13 cellular contexts compared by ENCODE assay signal in the genomic region with DNA sequence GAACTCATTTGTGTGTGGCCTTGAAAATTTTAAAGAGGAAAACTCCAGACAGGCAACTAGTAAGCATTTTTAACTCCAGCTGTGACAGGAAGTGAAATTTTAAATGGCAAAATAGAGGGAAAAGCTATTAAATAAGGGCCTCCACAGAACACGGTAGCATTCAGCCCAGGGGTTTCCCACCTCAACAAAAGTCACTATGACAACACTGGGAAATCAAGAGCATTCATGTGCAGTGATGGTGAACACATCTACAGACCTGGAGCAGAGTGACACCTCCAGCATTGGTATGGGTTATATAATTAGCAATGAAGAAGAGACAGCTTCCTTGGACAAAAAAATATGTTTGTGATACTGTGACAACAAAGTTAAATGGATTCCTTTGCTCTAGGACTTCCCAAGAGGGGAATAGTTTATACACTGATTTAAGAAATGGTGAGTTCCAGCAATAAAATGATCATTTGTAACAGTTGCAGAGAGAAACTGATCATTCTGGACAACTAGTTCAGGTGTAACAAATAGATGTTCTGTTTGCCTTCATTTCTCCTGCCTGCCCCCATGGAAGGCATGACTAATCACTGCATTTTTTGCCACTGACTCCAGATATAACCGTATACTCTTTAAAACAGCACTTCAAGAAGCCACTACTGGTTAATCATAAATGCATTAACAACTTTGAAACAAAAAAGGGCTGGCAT.
DNase-seq lines count a peak whose midpoint lies in the region; ATAC-seq and TF ChIP-seq lines count a peak whose summit lies in the region.
"Had no signal": no experiment of that assay in that cellular context is flagged by ENCODE, and none has a peak within 500 bp of the region (broad histone marks: within the 10 kb centered on the region; RNA-seq: fewer than 3 reads in every experiment).

No MANE protein-coding gene starts in this region.

- peak; percentile 38 for DNase-seq in brain microvascular endothelial cell
- peak; percentile 96 for DNase-seq in renal cortical epithelial cell (ENCODE audit: low read depth)
- DNase-seq in activated CD4-positive, CD25-positive, alpha-beta regulatory T cell treated with anti-CD3 and anti-CD28 coated beads, Interleukin-2, amount 50 U/mL, for 72 hours, result no peak
- no peak for DNase-seq in NCI-H510A treated with DMSO at 0.1 percent for 48 hours (lab: John Stamatoyannopoulos, UW)
- no peak for DNase-seq in RPMI8226
- DNase-seq: activated CD8-positive, alpha-beta T cell treated with anti-CD3 and anti-CD28 coated beads for 36 hours; NCI-H187; occipital lobe; stimulated activated CD4-positive, alpha-beta T cell treated with anti-CD3 and anti-CD28 coated beads, Interleukin-4, amount 100 ng/mL, for 24 hours had no signal

- in situ Hi-C loops in brain microvascular endothelial cell (cut with HindIII; ENCODE audit: low pct_ligation_motif_present, low sequenced_read_pairs), result no loop called here

- H3K27me3 ChIP-seq in brain microvascular endothelial cell (replicated peaks), result no peaks in the 10 kb centered on the region
- H3K27me3 ChIP-seq: cardiac muscle cell, thyroid gland had no signal

- TF ChIP-seq CTCF in brain microvascular endothelial cell (IDR thresholded peaks at IDR 0.05; ENCODE audit: low read depth, low read length, missing control alignments), result no peak

- ATAC-seq in GM18858 (IDR thresholded peaks at IDR 0.05; ENCODE audit: unreplicated experiment), result peak; percentile 60
- ATAC-seq in HG03432 (IDR thresholded peaks at IDR 0.05; ENCODE audit: unreplicated experiment), result peak; percentile 75
- ATAC-seq: activated CD8-positive, alpha-beta T cell treated with anti-CD3 and anti-CD28 coated beads for 36 hours had no signal

- H3K27ac ChIP-seq in brain microvascular endothelial cell, result peak overlapping the region; percentile 18
- H3K27ac ChIP-seq: cardiac muscle cell, thyroid gland had no signal

- no peak overlapping the region for H3K4me3 ChIP-seq in brain microvascular endothelial cell (ENCODE audit: low read depth, low read length)
- H3K4me3 ChIP-seq: cardiac muscle cell, thyroid gland had no signal

- no peaks in the 10 kb centered on the region for H3K36me3 ChIP-seq in brain microvascular endothelial cell (replicated peaks)
- H3K36me3 ChIP-seq: cardiac muscle cell, thyroid gland had no signal

Comparison
In these comparisons a context has a peak if more than half of its experiments do, and no peak if none do; other contexts are left out.
1. DNase-seq: peak in brain microvascular endothelial cell (single experiment) and renal cortical epithelial cell (single experiment); none in activated CD4-positive, CD25-positive, alpha-beta regulatory T cell treated with anti-CD3 and anti-CD28 coated beads, Interleukin-2, amount 50 U/mL, for 72 hours (single experiment), NCI-H510A treated with DMSO at 0.1 percent for 48 hours (single experiment) and RPMI8226 (single experiment).